ENCODE assay signal across 27 cellular contexts in genomic region chr3:136258199-136258598, GRCh38.
"Had no signal": no experiment of that assay in that cellular context is flagged by ENCODE, and none has a peak within 500 bp of the region (broad histone marks: within the 10 kb centered on the region; RNA-seq: fewer than 3 reads in every experiment).

No MANE protein-coding gene starts in this region.

- H3K27ac ChIP-seq: body of pancreas, heart left ventricle, lower lobe of right lung, right lobe of liver, thoracic aorta, uterus had no signal

- H3K9me3 Mint-ChIP-seq: activated B cell treated with CpG ODN at 0.5 μM for 24 hours; activated naive CD4-positive, alpha-beta T cell treated with anti-CD3 and anti-CD28 coated beads, Interleukin-2, amount 10 ng/mL, durations not matched to agents 7 days and 5 days; activated T-cell treated with anti-CD3 and anti-CD28 coated beads, Interleukin-2, amount 50 U/mL, for 24 hours; immature natural killer cell; natural killer cell; type B pancreatic cell had no signal

- H3K4me1 Mint-ChIP-seq: activated B cell treated with CpG ODN at 0.5 μM for 24 hours; activated CD4-positive, alpha-beta T cell treated with anti-CD3 and anti-CD28 coated beads for 36 hours; activated naive CD4-positive, alpha-beta T cell treated with anti-CD3 and anti-CD28 coated beads, Interleukin-2, amount 10 ng/mL, durations not matched to agents 7 days and 5 days had no signal

- H3K27me3 ChIP-seq: body of pancreas, heart left ventricle, right lobe of liver, uterus had no signal

- H3K27ac Mint-ChIP-seq: activated B cell treated with CpG ODN at 0.5 μM for 24 hours; activated CD4-positive, alpha-beta T cell treated with anti-CD3 and anti-CD28 coated beads for 36 hours; activated CD8-positive, alpha-beta T cell treated with anti-CD3 and anti-CD28 coated beads, Interleukin-2, amount 10 ng/mL, durations not matched to agents 7 days and 5 days; activated naive CD4-positive, alpha-beta T cell treated with anti-CD3 and anti-CD28 coated beads, Interleukin-2, amount 10 ng/mL, durations not matched to agents 7 days and 5 days; activated T-cell treated with anti-CD3 and anti-CD28 coated beads, Interleukin-2, amount 50 U/mL, for 24 hours; immature natural killer cell; natural killer cell; progenitor cell of endocrine pancreas; type B pancreatic cell had no signal

- H3K4me3 Mint-ChIP-seq: activated B cell treated with CpG ODN at 0.5 μM for 24 hours; activated CD4-positive, alpha-beta T cell treated with anti-CD3 and anti-CD28 coated beads for 36 hours; activated CD8-positive, alpha-beta T cell treated with anti-CD3 and anti-CD28 coated beads, Interleukin-2, amount 10 ng/mL, durations not matched to agents 7 days and 5 days; activated naive CD4-positive, alpha-beta T cell treated with anti-CD3 and anti-CD28 coated beads, Interleukin-2, amount 10 ng/mL, durations not matched to agents 7 days and 5 days; activated T-cell treated with anti-CD3 and anti-CD28 coated beads, Interleukin-2, amount 50 U/mL, for 24 hours; immature natural killer cell; natural killer cell; type B pancreatic cell had no signal

- H3K27me3 Mint-ChIP-seq: activated B cell treated with CpG ODN at 0.5 μM for 24 hours; activated CD4-positive, alpha-beta T cell treated with anti-CD3 and anti-CD28 coated beads for 36 hours; activated naive CD4-positive, alpha-beta T cell treated with anti-CD3 and anti-CD28 coated beads, Interleukin-2, amount 10 ng/mL, durations not matched to agents 7 days and 5 days; activated T-cell treated with anti-CD3 and anti-CD28 coated beads, Interleukin-2, amount 50 U/mL, for 24 hours; progenitor cell of endocrine pancreas; type B pancreatic cell had no signal

- DNase-seq: activated B cell treated with CpG ODN at 0.5 μM for 24 hours; activated CD4-positive, alpha-beta T cell treated with anti-CD3 and anti-CD28 coated beads for 36 hours; activated CD8-positive, alpha-beta T cell treated with anti-CD3 and anti-CD28 coated beads, Interleukin-2, amount 10 ng/mL, durations not matched to agents 7 days and 5 days; activated gamma-delta T cell; activated naive CD4-positive, alpha-beta T cell treated with anti-CD3 and anti-CD28 coated beads, Interleukin-2, amount 10 ng/mL, durations not matched to agents 7 days and 5 days; activated T-cell treated with anti-CD3 and anti-CD28 coated beads, Interleukin-2, amount 50 U/mL, for 24 hours; amygdala; body of pancreas; cerebellar nuclear complex; cortex of kidney; foreskin fibroblast; heart left ventricle; immature natural killer cell; kidney; lower lobe of right lung; mesendoderm; natural killer cell; right lobe of liver; stimulated activated CD4-positive, alpha-beta T cell treated with anti-CD3 and anti-CD28 coated beads, Interleukin-2, amount 100 ng/mL, for 48 hours; stimulated activated naive CD4-positive, alpha-beta T cell treated with Interleukin-2 at 50 U/mL for 16 hours; T-helper 2 cell; uterus had no signal

- ATAC-seq: activated CD4-positive, alpha-beta T cell treated with anti-CD3 and anti-CD28 coated beads for 36 hours; activated CD8-positive, alpha-beta T cell treated with anti-CD3 and anti-CD28 coated beads, Interleukin-2, amount 10 ng/mL, durations not matched to agents 7 days and 5 days; body of pancreas; esophagus mucosa; heart left ventricle; lower lobe of right lung; natural killer cell; right lobe of liver; SK-N-SH treated with all-trans-retinoic acid at 6 μM for 48 hours had no signal
